ENCODE assay signal across 11 cellular contexts in the genomic region with DNA sequence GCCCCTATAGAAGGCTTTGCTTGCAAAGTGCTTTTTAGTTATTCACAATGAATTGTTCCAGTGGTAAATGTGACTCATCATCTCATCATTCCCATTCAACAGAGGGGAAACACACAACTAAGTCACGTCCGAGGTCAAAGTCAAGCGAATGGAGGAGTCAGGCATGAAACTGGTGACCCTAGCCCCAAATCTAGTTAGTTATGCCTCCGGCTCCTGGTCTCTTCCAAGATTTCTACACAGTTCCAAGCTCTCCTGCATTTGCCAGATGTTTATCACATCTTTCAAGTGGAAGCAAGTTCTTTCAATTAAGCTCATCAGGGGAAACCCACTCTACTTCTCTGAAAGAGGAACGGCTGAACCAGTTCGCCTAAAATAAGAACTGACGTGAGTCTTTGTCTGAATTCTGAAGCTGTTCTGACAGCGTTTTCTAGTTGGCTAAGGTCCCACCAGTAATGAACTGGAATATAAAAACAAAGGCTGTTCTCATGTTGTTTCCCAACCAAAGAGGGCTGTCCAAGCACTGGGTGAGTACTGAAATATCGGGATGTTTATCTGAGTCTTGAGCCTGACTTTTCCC.
DNase-seq lines count a peak whose midpoint lies in the region; ATAC-seq and TF ChIP-seq lines count a peak whose summit lies in the region.
"Had no signal": no experiment of that assay in that cellular context is flagged by ENCODE, and none has a peak within 500 bp of the region (broad histone marks: within the 10 kb centered on the region; RNA-seq: fewer than 3 reads in every experiment).

No MANE protein-coding gene starts in this region.

- H3K36me3 Mint-ChIP-seq in activated naive CD4-positive, alpha-beta T cell treated with anti-CD3 and anti-CD28 coated beads for 36 hours (ENCODE audit: low read depth): no peaks in the 10 kb centered on the region
- no peaks in the 10 kb centered on the region for H3K36me3 Mint-ChIP-seq in activated naive CD4-positive, alpha-beta T cell treated with anti-CD3 and anti-CD28 coated beads, Interleukin-2, amount 10 ng/mL, durations not matched to agents 7 days and 5 days
- H3K36me3 Mint-ChIP-seq: CD4-positive, CD25-positive, alpha-beta regulatory T cell had no signal

- H3K9me3 ChIP-seq in tibial artery (no peaks in the 10 kb centered on the region), MG63 (no peaks in the 10 kb centered on the region)
- H3K9me3 ChIP-seq: HAP-1 had no signal

- peaks cover 0 to 4% (median 0%) of the 10 kb centered on the region in 4 donors for H3K4me1 ChIP-seq in tibial artery
- H3K4me1 ChIP-seq: HAP-1 had no signal

- TF ChIP-seq CTCF in epithelial cell of esophagus (IDR thresholded peaks at IDR 0.05; ENCODE audit: insufficient read depth, low read depth, low read length, missing control alignments) (no peak), tibial artery (IDR thresholded peaks at IDR 0.05) (no peak)

- CTCF ChIA-PET in activated naive CD4-positive, alpha-beta T cell treated with anti-CD3 and anti-CD28 coated beads for 36 hours (lab: Charles Lee): no interaction called here
- CTCF ChIA-PET in activated naive CD4-positive, alpha-beta T cell treated with anti-CD3 and anti-CD28 coated beads, Interleukin-2, amount 10 ng/mL, durations not matched to agents 7 days and 5 days (lab: Charles Lee): interaction anchor here (1.1 kb wide), 1 partner anchor 399 kb away, joined by 3 read pairs; no protein-coding TSS in a partner anchor

- no peaks in the 10 kb centered on the region for H3K36me3 ChIP-seq in tibial artery
- no peaks in the 10 kb centered on the region for H3K36me3 ChIP-seq in MG63
- H3K36me3 ChIP-seq: HAP-1 had no signal

- peak overlapping the region; percentile 71 for H3K27ac Mint-ChIP-seq in activated naive CD4-positive, alpha-beta T cell treated with anti-CD3 and anti-CD28 coated beads for 36 hours
- H3K27ac Mint-ChIP-seq in activated naive CD4-positive, alpha-beta T cell treated with anti-CD3 and anti-CD28 coated beads, Interleukin-2, amount 10 ng/mL, durations not matched to agents 7 days and 5 days: no peak overlapping the region
- H3K27ac Mint-ChIP-seq: CD4-positive, CD25-positive, alpha-beta regulatory T cell had no signal

- peak; percentile 24 for DNase-seq in activated naive CD4-positive, alpha-beta T cell treated with anti-CD3 and anti-CD28 coated beads for 36 hours
- DNase-seq in activated naive CD4-positive, alpha-beta T cell treated with anti-CD3 and anti-CD28 coated beads, Interleukin-2, amount 10 ng/mL, durations not matched to agents 7 days and 5 days: no peak
- DNase-seq in epithelial cell of esophagus (ENCODE audit: low read depth): peak; percentile 75
- peak; percentile 62 for DNase-seq in superior temporal gyrus (ENCODE audit: extremely low spot score)
- no peak for DNase-seq in tibial artery
- no peak for DNase-seq in MG63
- no peak for DNase-seq in mucosa of gallbladder (ENCODE audit: low spot score)
- DNase-seq: CD4-positive, CD25-positive, alpha-beta regulatory T cell; NCI-H69 had no signal

- H3K4me1 Mint-ChIP-seq in activated naive CD4-positive, alpha-beta T cell treated with anti-CD3 and anti-CD28 coated beads for 36 hours (ENCODE audit: low read depth): peaks cover 43% of the 10 kb centered on the region
- no peaks in the 10 kb centered on the region for H3K4me1 Mint-ChIP-seq in activated naive CD4-positive, alpha-beta T cell treated with anti-CD3 and anti-CD28 coated beads, Interleukin-2, amount 10 ng/mL, durations not matched to agents 7 days and 5 days
- H3K4me1 Mint-ChIP-seq: CD4-positive, CD25-positive, alpha-beta regulatory T cell had no signal

- H3K27me3 Mint-ChIP-seq in activated naive CD4-positive, alpha-beta T cell treated with anti-CD3 and anti-CD28 coated beads for 36 hours (ENCODE audit: low read depth): peaks cover 3% of the 10 kb centered on the region
- no peaks in the 10 kb centered on the region for H3K27me3 Mint-ChIP-seq in activated naive CD4-positive, alpha-beta T cell treated with anti-CD3 and anti-CD28 coated beads, Interleukin-2, amount 10 ng/mL, durations not matched to agents 7 days and 5 days

- ATAC-seq in HG03095 (IDR thresholded peaks at IDR 0.05; ENCODE audit: unreplicated experiment): peak; percentile 69

- H3K4me3 ChIP-seq in epithelial cell of esophagus (ENCODE audit: low read length): no peak overlapping the region
- H3K4me3 ChIP-seq in tibial artery: no peak overlapping the region
- H3K4me3 ChIP-seq in MG63: no peak overlapping the region
- H3K4me3 ChIP-seq: HAP-1 had no signal

- no peak overlapping the region for H3K27ac ChIP-seq in tibial artery

- H3K9me3 Mint-ChIP-seq in activated naive CD4-positive, alpha-beta T cell treated with anti-CD3 and anti-CD28 coated beads for 36 hours: no peaks in the 10 kb centered on the region
- no peaks in the 10 kb centered on the region for H3K9me3 Mint-ChIP-seq in activated naive CD4-positive, alpha-beta T cell treated with anti-CD3 and anti-CD28 coated beads, Interleukin-2, amount 10 ng/mL, durations not matched to agents 7 days and 5 days

- H3K4me3 Mint-ChIP-seq in activated naive CD4-positive, alpha-beta T cell treated with anti-CD3 and anti-CD28 coated beads for 36 hours: peak overlapping the region; percentile 1
- no peak overlapping the region for H3K4me3 Mint-ChIP-seq in activated naive CD4-positive, alpha-beta T cell treated with anti-CD3 and anti-CD28 coated beads, Interleukin-2, amount 10 ng/mL, durations not matched to agents 7 days and 5 days
- H3K4me3 Mint-ChIP-seq: CD4-positive, CD25-positive, alpha-beta regulatory T cell had no signal

- intact Hi-C loops in activated naive CD4-positive, alpha-beta T cell treated with anti-CD3 and anti-CD28 coated beads for 36 hours (cut with micrococcal nuclease): loop anchor here (2.0 to 10.0 kb wide), 4 partner anchors 259 to 967 kb away; a partner anchor contains a TSS
- intact Hi-C loops in tibial artery (cut with DNase I; ENCODE audit: low total_unique reads): no loop called here

- H3K27me3 ChIP-seq in tibial artery: no peaks in the 10 kb centered on the region
- H3K27me3 ChIP-seq in MG63: no peaks in the 10 kb centered on the region

Comparison
In these comparisons a context has a peak if more than half of its experiments do, and no peak if none do; other contexts are left out.
1. DNase-seq: peak in activated naive CD4-positive, alpha-beta T cell treated with anti-CD3 and anti-CD28 coated beads for 36 hours (single experiment), epithelial cell of esophagus (single experiment) and superior temporal gyrus (single experiment); none in activated naive CD4-positive, alpha-beta T cell treated with anti-CD3 and anti-CD28 coated beads, Interleukin-2, amount 10 ng/mL, durations not matched to agents 7 days and 5 days (single experiment), tibial artery (0 of 2), MG63 (single experiment) and mucosa of gallbladder (single experiment).